In the genomic region with DNA sequence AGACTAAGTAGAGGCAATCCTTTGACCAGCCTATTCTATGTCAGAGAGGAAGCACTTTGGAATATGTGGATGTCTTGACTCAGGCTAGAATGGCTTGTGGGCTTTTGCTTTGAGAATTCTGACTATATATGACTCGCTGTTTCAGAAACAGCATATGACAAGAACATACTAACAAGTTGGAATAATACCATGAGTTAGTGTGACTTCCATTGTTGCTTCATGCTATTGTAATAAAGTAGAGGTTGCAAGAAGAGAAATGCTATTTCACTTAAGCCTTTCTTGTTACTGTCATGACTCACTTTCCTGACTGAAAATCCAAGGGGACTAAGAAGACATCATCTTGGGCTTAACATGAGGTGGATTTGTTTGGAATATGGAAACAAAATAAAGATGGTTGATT, we compare ENCODE assay signal across 21 cellular contexts.
DNase-seq lines count a peak whose midpoint lies in the region; ATAC-seq, FAIRE-seq and TF ChIP-seq lines count a peak whose summit lies in the region.
"Had no signal": no experiment of that assay in that cellular context is flagged by ENCODE, and none has a peak within 500 bp of the region (broad histone marks: within the 10 kb centered on the region; RNA-seq: fewer than 3 reads in every experiment).

No MANE protein-coding gene starts in this region.

- no peak overlapping the region for H3K27ac Mint-ChIP-seq in activated CD4-positive, alpha-beta T cell treated with anti-CD3 and anti-CD28 coated beads for 36 hours
- peak overlapping the region; percentile 75 for H3K27ac Mint-ChIP-seq in astrocyte (ENCODE audit: unreplicated experiment)
- H3K27ac Mint-ChIP-seq in CD8-positive, alpha-beta memory T cell: no peak overlapping the region
- H3K27ac Mint-ChIP-seq: immature natural killer cell had no signal

- H3K9me3 Mint-ChIP-seq in activated CD4-positive, alpha-beta T cell treated with anti-CD3 and anti-CD28 coated beads for 36 hours (ENCODE audit: low read depth): no peaks in the 10 kb centered on the region
- no peaks in the 10 kb centered on the region for H3K9me3 Mint-ChIP-seq in astrocyte (ENCODE audit: unreplicated experiment)
- H3K9me3 Mint-ChIP-seq in CD8-positive, alpha-beta memory T cell: peaks cover 0 to 3% (median 0%) of the 10 kb centered on the region in 5 donors

- intact Hi-C loops in activated CD4-positive, alpha-beta T cell treated with anti-CD3 and anti-CD28 coated beads for 36 hours (cut with DNase I, micrococcal nuclease): loop anchor here in 1 of 2 experiments (5.0 kb wide), 1 partner anchor 118 kb away; no protein-coding TSS in a partner anchor
- intact Hi-C loops in thyroid gland (cut with DNase I): no loop called here

- DNase-seq in activated CD4-positive, alpha-beta T cell treated with anti-CD3 and anti-CD28 coated beads for 36 hours: no peak
- DNase-seq in activated CD4-positive, alpha-beta T cell treated with anti-CD3 and anti-CD28 coated beads for 48 hours: no peak
- peak; percentile 69 for DNase-seq in astrocyte (ENCODE audit: low read depth)
- peak; percentile 66 for DNase-seq in fibroblast of peridontal ligament (ENCODE audit: extremely low read depth)
- DNase-seq in thyroid gland: no peak
- no peak for DNase-seq in small intestine
- no peak for DNase-seq in CD8-positive, alpha-beta memory T cell
- DNase-seq: activated CD4-positive, alpha-beta T cell treated with anti-CD3 and anti-CD28 coated beads, Interleukin-2, amount 50 U/mL, for 1 hour; activated CD8-positive, alpha-beta memory T cell treated with anti-CD3 and anti-CD28 coated beads, Interleukin-2, amount 50 U/mL, for 48 hours; cortex of kidney; heart left ventricle; immature natural killer cell; lower lobe of right lung; NCI-H1436; pancreas; stimulated activated CD4-positive, alpha-beta T cell treated with anti-CD3 and anti-CD28 coated beads, Interleukin-4, amount 100 ng/mL, for 1 hour had no signal

- H3K4me3 ChIP-seq in astrocyte (ENCODE audit: insufficient read depth, low read depth, low read length) (no peak overlapping the region), thyroid gland (replicated peaks in 1 of 3) (no peak overlapping the region), small intestine (ENCODE audit: low read depth in 1 of 2, low read length in 2 of 2) (no peak overlapping the region)
- H3K4me3 ChIP-seq in CD8-positive, alpha-beta memory T cell (ENCODE audit: low read length): no peak overlapping the region
- H3K4me3 ChIP-seq: BLaER1 treated with 17β-estradiol and CSF1 and Interleukin-3, amounts not matched to agents 10 nM and 100 nM; heart left ventricle; lower lobe of right lung; pancreas had no signal

- no peaks in the 10 kb centered on the region for H3K36me3 Mint-ChIP-seq in activated CD4-positive, alpha-beta T cell treated with anti-CD3 and anti-CD28 coated beads for 36 hours (ENCODE audit: low read depth)
- H3K36me3 Mint-ChIP-seq in astrocyte (ENCODE audit: low read depth, unreplicated experiment): peaks cover 20% of the 10 kb centered on the region
- H3K36me3 Mint-ChIP-seq in CD8-positive, alpha-beta memory T cell: no peaks in the 10 kb centered on the region
- H3K36me3 Mint-ChIP-seq: immature natural killer cell had no signal

- POLR2A ChIA-PET in activated CD4-positive, alpha-beta T cell treated with anti-CD3 and anti-CD28 coated beads for 36 hours (lab: Charles Lee): no interaction called here
- POLR2A ChIA-PET in CD8-positive, alpha-beta memory T cell (lab: Charles Lee): no interaction called here

- H3K27ac ChIP-seq in astrocyte (ENCODE audit: low read depth, low read length) (peak overlapping the region; percentile 33), thyroid gland (peak overlapping the region; percentile 79 to 94 (median 84)), small intestine (ENCODE audit: low read depth in 1 of 2, low read length in 1 of 2) (no peak overlapping the region)
- H3K27ac ChIP-seq in CD8-positive, alpha-beta memory T cell (ENCODE audit: low read depth, low read length): no peak overlapping the region
- H3K27ac ChIP-seq: 22Rv1; BLaER1 treated with 17β-estradiol and CSF1 and Interleukin-3, amounts not matched to agents 10 nM and 100 nM; heart left ventricle; lower lobe of right lung; pancreas had no signal

- no peak overlapping the region for H3K9ac ChIP-seq in astrocyte (ENCODE audit: low read length)
- H3K9ac ChIP-seq: BLaER1 treated with 17β-estradiol and CSF1 and Interleukin-3, amounts not matched to agents 10 nM and 100 nM had no signal

- H3K79me2 ChIP-seq in astrocyte (ENCODE audit: insufficient read depth, low read length): peaks cover 2% of the 10 kb centered on the region

- no peaks in the 10 kb centered on the region for H3K36me3 ChIP-seq in astrocyte (ENCODE audit: insufficient read depth, low read length)
- H3K36me3 ChIP-seq in thyroid gland: no peaks in the 10 kb centered on the region
- no peaks in the 10 kb centered on the region for H3K36me3 ChIP-seq in small intestine (ENCODE audit: control insufficient read depth in 2 of 2, insufficient read depth in 2 of 2, low read length in 2 of 2)
- no peaks in the 10 kb centered on the region for H3K36me3 ChIP-seq in CD8-positive, alpha-beta memory T cell (ENCODE audit: insufficient read depth, low read length)
- H3K36me3 ChIP-seq: BLaER1 treated with 17β-estradiol and CSF1 and Interleukin-3, amounts not matched to agents 10 nM and 100 nM; heart left ventricle; lower lobe of right lung; pancreas had no signal

- H3K27me3 ChIP-seq in astrocyte (ENCODE audit: insufficient read depth, low read length) (no peaks in the 10 kb centered on the region), thyroid gland (no peaks in the 10 kb centered on the region), small intestine (ENCODE audit: control insufficient read depth in 2 of 2, insufficient read depth in 2 of 2, low read length in 2 of 2) (no peaks in the 10 kb centered on the region)
- H3K27me3 ChIP-seq in CD8-positive, alpha-beta memory T cell (ENCODE audit: insufficient read depth, low read length, poor library complexity, severe bottlenecking): no peaks in the 10 kb centered on the region
- H3K27me3 ChIP-seq: BLaER1 treated with 17β-estradiol and CSF1 and Interleukin-3, amounts not matched to agents 10 nM and 100 nM; heart left ventricle; pancreas had no signal

- peak; percentile 43 for ATAC-seq in activated CD4-positive, alpha-beta T cell treated with anti-CD3 and anti-CD28 coated beads for 36 hours
- ATAC-seq in HG03097 (IDR thresholded peaks at IDR 0.05; ENCODE audit: low FRiP score, unreplicated experiment): no peak
- ATAC-seq: heart left ventricle, lower lobe of right lung, pancreas, SK-N-SH treated with all-trans-retinoic acid at 6 μM for 48 hours had no signal

- H2AFZ ChIP-seq in astrocyte (ENCODE audit: low read depth, low read length): no peak overlapping the region

- H3K4me1 ChIP-seq in astrocyte (ENCODE audit: insufficient read depth, low read length) (peaks cover 36% of the 10 kb centered on the region), thyroid gland (peaks cover 23 to 30% of the 10 kb centered on the region in 2 donors), small intestine (ENCODE audit: control insufficient read depth in 2 of 2, insufficient read depth in 1 of 2, low read depth in 1 of 2, low read length in 1 of 2) (no peaks in the 10 kb centered on the region)
- H3K4me1 ChIP-seq in CD8-positive, alpha-beta memory T cell (ENCODE audit: insufficient read depth, low read length): no peaks in the 10 kb centered on the region
- H3K4me1 ChIP-seq: lower lobe of right lung, pancreas had no signal

- peaks cover 17% of the 10 kb centered on the region for H3K4me1 Mint-ChIP-seq in activated CD4-positive, alpha-beta T cell treated with anti-CD3 and anti-CD28 coated beads for 36 hours
- peaks cover 55% of the 10 kb centered on the region for H3K4me1 Mint-ChIP-seq in astrocyte (ENCODE audit: low read depth, unreplicated experiment)
- H3K4me1 Mint-ChIP-seq in CD8-positive, alpha-beta memory T cell: no peaks in the 10 kb centered on the region
- H3K4me1 Mint-ChIP-seq: immature natural killer cell had no signal

- no peak for TF ChIP-seq POLR2A in thyroid gland (IDR thresholded peaks at IDR 0.05)

- WGBS in thyroid gland, 2 donors: 100% methylated on average over 1 of the region's 1 CpG
- WGBS in small intestine, 3 donors: 95 to 97% (median 97%) methylated on average over 1 of the region's 1 CpG

- H3K9me3 ChIP-seq in astrocyte (ENCODE audit: insufficient read depth, low read depth, low read length): no peaks in the 10 kb centered on the region
- H3K9me3 ChIP-seq in thyroid gland: no peaks in the 10 kb centered on the region
- no peaks in the 10 kb centered on the region for H3K9me3 ChIP-seq in small intestine (ENCODE audit: control insufficient read depth, low read depth)
- H3K9me3 ChIP-seq in CD8-positive, alpha-beta memory T cell (ENCODE audit: low read length): no peaks in the 10 kb centered on the region
- H3K9me3 ChIP-seq: heart left ventricle, lower lobe of right lung, pancreas had no signal

- peak; percentile 17 for FAIRE-seq in astrocyte (lab: Jason Lieb, UNC)
- no peak for FAIRE-seq in small intestine (lab: Jason Lieb, UNC)
- FAIRE-seq: HTR-8/SVneo, pancreas had no signal

- H3K4me3 Mint-ChIP-seq in activated CD4-positive, alpha-beta T cell treated with anti-CD3 and anti-CD28 coated beads for 36 hours: no peak overlapping the region
- no peak overlapping the region for H3K4me3 Mint-ChIP-seq in astrocyte (ENCODE audit: unreplicated experiment)
- no peak overlapping the region for H3K4me3 Mint-ChIP-seq in CD8-positive, alpha-beta memory T cell
- H3K4me3 Mint-ChIP-seq: immature natural killer cell had no signal

- no peak for TF ChIP-seq CTCF in astrocyte (IDR thresholded peaks at IDR 0.05; ENCODE audit: insufficient read depth, low read depth, low read length)
- TF ChIP-seq CTCF in thyroid gland (IDR thresholded peaks at IDR 0.05): no peak

- CTCF ChIA-PET in activated CD4-positive, alpha-beta T cell treated with anti-CD3 and anti-CD28 coated beads for 36 hours (lab: Charles Lee): no interaction called here
- CTCF ChIA-PET in CD8-positive, alpha-beta memory T cell (lab: Charles Lee): no interaction called here

- H3K4me2 ChIP-seq in astrocyte (ENCODE audit: low read length): no peak overlapping the region

- H4K20me1 ChIP-seq in astrocyte (ENCODE audit: insufficient read depth, low read length): no peaks in the 10 kb centered on the region
- H4K20me1 ChIP-seq: BLaER1 treated with 17β-estradiol and CSF1 and Interleukin-3, amounts not matched to agents 10 nM and 100 nM had no signal

- peaks cover 29% of the 10 kb centered on the region for H3K27me3 Mint-ChIP-seq in activated CD4-positive, alpha-beta T cell treated with anti-CD3 and anti-CD28 coated beads for 36 hours
- no peaks in the 10 kb centered on the region for H3K27me3 Mint-ChIP-seq in astrocyte (ENCODE audit: low read depth, unreplicated experiment)
- H3K27me3 Mint-ChIP-seq in CD8-positive, alpha-beta memory T cell: peaks cover 2 to 28% of the 10 kb centered on the region in 2 donors

Comparison
In these comparisons a context has a peak if more than half of its experiments do, and no peak if none do; other contexts are left out.
1. DNase-seq: peak in astrocyte (single experiment) and fibroblast of peridontal ligament (single experiment); none in activated CD4-positive, alpha-beta T cell treated with anti-CD3 and anti-CD28 coated beads for 36 hours (single experiment), activated CD4-positive, alpha-beta T cell treated with anti-CD3 and anti-CD28 coated beads for 48 hours (single experiment), thyroid gland (0 of 2), small intestine (single experiment) and CD8-positive, alpha-beta memory T cell (0 of 5).
2. H3K27ac ChIP-seq: peak in astrocyte (single experiment) and thyroid gland (3 of 3); none in small intestine (0 of 2) and CD8-positive, alpha-beta memory T cell (single experiment).